1 cellular context compared by ENCODE assay signal in the genomic region with DNA sequence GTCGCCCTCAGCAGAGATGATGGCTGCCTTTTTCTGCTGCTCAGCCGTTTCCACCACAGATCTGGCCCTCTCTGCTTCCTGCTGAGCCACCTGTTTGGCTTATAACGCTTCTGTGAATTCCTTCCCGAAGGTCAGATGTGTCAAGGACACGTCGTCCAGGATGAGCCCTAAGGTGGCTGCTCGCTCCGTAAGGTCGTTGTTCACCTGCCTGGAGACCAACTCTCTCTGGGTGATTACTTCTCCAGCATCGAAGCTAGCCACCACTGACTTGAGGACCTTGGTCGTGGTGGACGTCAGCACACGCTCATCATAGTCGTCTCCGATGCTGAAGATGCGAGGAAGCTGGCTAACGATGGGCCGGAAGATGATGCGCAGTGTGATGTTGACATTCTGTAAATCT.
TF ChIP-seq lines count a peak whose summit lies in the region.

No MANE protein-coding gene starts in this region.

TF ChIP-seq in K562, 482 proteins besides CTCF, POLR2A, EP300 and RAD21:
- TF ChIP-seq, protein P1, sequence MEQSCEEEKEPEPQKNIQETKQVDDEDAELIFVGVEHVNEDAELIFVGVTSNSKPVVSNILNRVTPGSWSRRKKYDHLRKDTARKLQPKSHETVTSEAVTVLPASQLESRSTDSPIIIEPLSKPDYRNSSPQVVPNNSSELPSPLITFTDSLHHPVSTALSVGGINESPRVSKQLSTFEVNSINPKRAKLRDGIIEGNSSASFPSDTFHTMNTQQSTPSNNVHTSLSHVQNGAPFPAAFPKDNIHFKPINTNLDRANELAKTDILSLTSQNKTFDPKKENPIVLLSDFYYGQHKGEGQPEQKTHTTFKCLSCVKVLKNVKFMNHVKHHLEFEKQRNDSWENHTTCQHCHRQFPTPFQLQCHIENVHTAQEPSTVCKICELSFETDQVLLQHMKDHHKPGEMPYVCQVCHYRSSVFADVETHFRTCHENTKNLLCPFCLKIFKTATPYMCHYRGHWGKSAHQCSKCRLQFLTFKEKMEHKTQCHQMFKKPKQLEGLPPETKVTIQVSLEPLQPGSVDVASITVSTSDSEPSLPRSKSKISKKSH (CRISPR knock-in tag; IDR thresholded peaks at IDR 0.05) = no peak
- TF ChIP-seq ZNF780A (CRISPR knock-in tag; IDR thresholded peaks at IDR 0.05) (no peak), FOXJ2 (tag; IDR thresholded peaks at IDR 0.05) (no peak), MCM7 (IDR thresholded peaks at IDR 0.05) (no peak)
- TF ChIP-seq, protein P2, sequence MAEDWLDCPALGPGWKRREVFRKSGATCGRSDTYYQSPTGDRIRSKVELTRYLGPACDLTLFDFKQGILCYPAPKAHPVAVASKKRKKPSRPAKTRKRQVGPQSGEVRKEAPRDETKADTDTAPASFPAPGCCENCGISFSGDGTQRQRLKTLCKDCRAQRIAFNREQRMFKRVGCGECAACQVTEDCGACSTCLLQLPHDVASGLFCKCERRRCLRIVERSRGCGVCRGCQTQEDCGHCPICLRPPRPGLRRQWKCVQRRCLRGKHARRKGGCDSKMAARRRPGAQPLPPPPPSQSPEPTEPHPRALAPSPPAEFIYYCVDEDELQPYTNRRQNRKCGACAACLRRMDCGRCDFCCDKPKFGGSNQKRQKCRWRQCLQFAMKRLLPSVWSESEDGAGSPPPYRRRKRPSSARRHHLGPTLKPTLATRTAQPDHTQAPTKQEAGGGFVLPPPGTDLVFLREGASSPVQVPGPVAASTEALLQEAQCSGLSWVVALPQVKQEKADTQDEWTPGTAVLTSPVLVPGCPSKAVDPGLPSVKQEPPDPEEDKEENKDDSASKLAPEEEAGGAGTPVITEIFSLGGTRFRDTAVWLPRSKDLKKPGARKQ (CRISPR knock-in tag; IDR thresholded peaks at IDR 0.05) = no peak
